ENCODE assay signal across 15 cellular contexts in genomic region chr18:32884543-32884942, GRCh38.
DNase-seq lines count a peak whose midpoint lies in the region; ATAC-seq and TF ChIP-seq lines count a peak whose summit lies in the region.
"Had no signal": no experiment of that assay in that cellular context is flagged by ENCODE, and none has a peak within 500 bp of the region (broad histone marks: within the 10 kb centered on the region; RNA-seq: fewer than 3 reads in every experiment).

No MANE protein-coding gene starts in this region.

- no peak overlapping the region for H3K4me3 Mint-ChIP-seq in stimulated activated naive CD8-positive, alpha-beta T cell treated with anti-CD3 and anti-CD28 coated beads, Interleukin-15, amount 100 ng/mL, for 72 hours
- H3K4me3 Mint-ChIP-seq in progenitor cell of endocrine pancreas (ENCODE audit: low read depth): no peak overlapping the region
- H3K4me3 Mint-ChIP-seq: HFFc6; stimulated activated naive CD8-positive, alpha-beta T cell treated with anti-CD3 and anti-CD28 coated beads, Interleukin-15, Interleukin-2, amounts not matched to agents 100 ng/mL and 50 ng/mL, for 24 hours had no signal

- no peak for TF ChIP-seq CTCF in progenitor cell of endocrine pancreas (IDR thresholded peaks at IDR 0.05; ENCODE audit: unreplicated experiment)

- H3K27ac Mint-ChIP-seq in stimulated activated naive CD8-positive, alpha-beta T cell treated with anti-CD3 and anti-CD28 coated beads, Interleukin-15, amount 100 ng/mL, for 72 hours: no peak overlapping the region
- H3K27ac Mint-ChIP-seq in progenitor cell of endocrine pancreas: no peak overlapping the region
- no peak overlapping the region for H3K27ac Mint-ChIP-seq in activated naive CD4-positive, alpha-beta T cell treated with anti-CD3 and anti-CD28 coated beads, Interleukin-2, amount 50 U/mL, for 72 hours
- H3K27ac Mint-ChIP-seq: HFFc6; stimulated activated naive CD8-positive, alpha-beta T cell treated with anti-CD3 and anti-CD28 coated beads, Interleukin-15, Interleukin-2, amounts not matched to agents 100 ng/mL and 50 ng/mL, for 24 hours had no signal

- ATAC-seq in stimulated activated naive CD8-positive, alpha-beta T cell treated with anti-CD3 and anti-CD28 coated beads, Interleukin-15, Interleukin-2, amounts not matched to agents 100 U/mL and 50 U/mL, for 24 hours: peak; percentile 61
- ATAC-seq in stimulated activated naive CD8-positive, alpha-beta T cell treated with anti-CD3 and anti-CD28 coated beads, Interleukin-15, amount 100 ng/mL, for 72 hours: no peak
- ATAC-seq in HG02642 (IDR thresholded peaks at IDR 0.05; ENCODE audit: poor library complexity, unreplicated experiment) (peak; percentile 82), HG03354 (IDR thresholded peaks at IDR 0.05; ENCODE audit: poor library complexity, severe bottlenecking, unreplicated experiment) (peak; percentile 87)
- ATAC-seq in activated naive CD4-positive, alpha-beta T cell treated with anti-CD3 and anti-CD28 coated beads, Interleukin-2, amount 50 U/mL, for 72 hours: no peak

- H3K36me3 Mint-ChIP-seq in progenitor cell of endocrine pancreas (ENCODE audit: insufficient read depth): no peaks in the 10 kb centered on the region
- no peaks in the 10 kb centered on the region for H3K36me3 Mint-ChIP-seq in activated naive CD4-positive, alpha-beta T cell treated with anti-CD3 and anti-CD28 coated beads, Interleukin-2, amount 50 U/mL, for 72 hours

- peaks cover 0 to 5% of the 10 kb centered on the region in 2 donors for H3K9me3 Mint-ChIP-seq in stimulated activated naive CD8-positive, alpha-beta T cell treated with anti-CD3 and anti-CD28 coated beads, Interleukin-15, amount 100 ng/mL, for 72 hours
- H3K9me3 Mint-ChIP-seq in progenitor cell of endocrine pancreas (ENCODE audit: low read depth): no peaks in the 10 kb centered on the region
- peaks cover 10% of the 10 kb centered on the region in 2 donors for H3K9me3 Mint-ChIP-seq in activated naive CD4-positive, alpha-beta T cell treated with anti-CD3 and anti-CD28 coated beads, Interleukin-2, amount 50 U/mL, for 72 hours

- no peaks in the 10 kb centered on the region for H3K27me3 Mint-ChIP-seq in stimulated activated naive CD8-positive, alpha-beta T cell treated with anti-CD3 and anti-CD28 coated beads, Interleukin-15, amount 100 ng/mL, for 72 hours
- H3K27me3 Mint-ChIP-seq in progenitor cell of endocrine pancreas: no peaks in the 10 kb centered on the region
- H3K27me3 Mint-ChIP-seq: stimulated activated naive CD8-positive, alpha-beta T cell treated with anti-CD3 and anti-CD28 coated beads, Interleukin-15, Interleukin-2, amounts not matched to agents 100 ng/mL and 50 ng/mL, for 24 hours had no signal

- no peaks in the 10 kb centered on the region for H3K4me1 Mint-ChIP-seq in stimulated activated naive CD8-positive, alpha-beta T cell treated with anti-CD3 and anti-CD28 coated beads, Interleukin-15, amount 100 ng/mL, for 72 hours
- H3K4me1 Mint-ChIP-seq in progenitor cell of endocrine pancreas (ENCODE audit: low read depth): peaks cover 8% of the 10 kb centered on the region

- DNase-seq in stimulated activated naive CD8-positive, alpha-beta T cell treated with anti-CD3 and anti-CD28 coated beads, Interleukin-15, Interleukin-2, amounts not matched to agents 100 U/mL and 50 U/mL, for 24 hours: peak; percentile 7
- DNase-seq in stimulated activated naive CD8-positive, alpha-beta T cell treated with anti-CD3 and anti-CD28 coated beads, Interleukin-15, amount 100 ng/mL, for 72 hours: no peak
- DNase-seq in GM03348 (ENCODE audit: low spot score) (no peak), progenitor cell of endocrine pancreas (ENCODE audit: low spot score, unreplicated experiment) (no peak), NCI-H748 (lab: John Stamatoyannopoulos, UW; ENCODE audit: unreplicated experiment) (no peak)
- DNase-seq in activated naive CD4-positive, alpha-beta T cell treated with anti-CD3 and anti-CD28 coated beads, Interleukin-2, amount 50 U/mL, for 72 hours (ENCODE audit: low spot score in 2 of 2): no peak
- DNase-seq: 8988T, COR-L47, HFFc6, hypothalamus, NCI-H2227 treated with DMSO at 0.1 percent for 48 hours, ovary had no signal

Comparison
In these comparisons a context has a peak if more than half of its experiments do, and no peak if none do; other contexts are left out.
1. ATAC-seq: peak in stimulated activated naive CD8-positive, alpha-beta T cell treated with anti-CD3 and anti-CD28 coated beads, Interleukin-15, Interleukin-2, amounts not matched to agents 100 U/mL and 50 U/mL, for 24 hours (single experiment), HG02642 (single experiment) and HG03354 (single experiment); none in stimulated activated naive CD8-positive, alpha-beta T cell treated with anti-CD3 and anti-CD28 coated beads, Interleukin-15, amount 100 ng/mL, for 72 hours (single experiment) and activated naive CD4-positive, alpha-beta T cell treated with anti-CD3 and anti-CD28 coated beads, Interleukin-2, amount 50 U/mL, for 72 hours (0 of 2).